ENCODE assay signal across 17 cellular contexts in genomic region chr18:13477147-13477683, GRCh38.
DNase-seq lines count a peak whose midpoint lies in the region; ATAC-seq lines count a peak whose summit lies in the region.
"Had no signal": no experiment of that assay in that cellular context is flagged by ENCODE, and none has a peak within 500 bp of the region (broad histone marks: within the 10 kb centered on the region; RNA-seq: fewer than 3 reads in every experiment).

No MANE protein-coding gene starts in this region.

- peaks cover 0 to 3% of the 10 kb centered on the region in 2 donors for H3K9me3 Mint-ChIP-seq in activated T-cell treated with anti-CD3 and anti-CD28 coated beads, Interleukin-2, amount 50 U/mL, for 72 hours

- no peak overlapping the region for H4K8ac ChIP-seq in trophoblast cell (ENCODE audit: low read depth, low read length)

- no peak overlapping the region for H3K14ac ChIP-seq in trophoblast cell (ENCODE audit: low read length)

- no peak overlapping the region for H3K4me2 ChIP-seq in trophoblast cell (ENCODE audit: low read length)
- H3K4me2 ChIP-seq: BLaER1 treated with 17β-estradiol and CSF1 and Interleukin-3, amounts not matched to agents 10 nM and 100 nM had no signal

- H3K9ac ChIP-seq in trophoblast cell (ENCODE audit: low read length), result no peak overlapping the region
- H3K9ac ChIP-seq: BLaER1 treated with 17β-estradiol and CSF1 and Interleukin-3, amounts not matched to agents 10 nM and 100 nM had no signal

- H2BK5ac ChIP-seq in trophoblast cell (ENCODE audit: low read depth, low read length, poor library complexity), result no peak overlapping the region

- no peak overlapping the region for H4K91ac ChIP-seq in trophoblast cell (ENCODE audit: low read depth, low read length)

- no peak overlapping the region for H4K12ac ChIP-seq in trophoblast cell (ENCODE audit: low read depth, low read length)

- no peak overlapping the region for H2AFZ ChIP-seq in trophoblast cell (ENCODE audit: insufficient read depth, low read length, poor library complexity)

- H3K27ac Mint-ChIP-seq in activated T-cell treated with anti-CD3 and anti-CD28 coated beads, Interleukin-2, amount 50 U/mL, for 72 hours, result no peak overlapping the region

- H3K4me3 ChIP-seq in right cardiac atrium (ENCODE audit: low read length) (no peak overlapping the region), trophoblast cell (ENCODE audit: low read depth, low read length) (no peak overlapping the region)
- H3K4me3 ChIP-seq: BLaER1 treated with 17β-estradiol and CSF1 and Interleukin-3, amounts not matched to agents 10 nM and 100 nM had no signal

- H3K36me3 Mint-ChIP-seq in activated T-cell treated with anti-CD3 and anti-CD28 coated beads, Interleukin-2, amount 50 U/mL, for 72 hours (ENCODE audit: insufficient read depth in 2 of 2), result peaks cover 6 to 11% of the 10 kb centered on the region in 2 donors

- H3K27ac ChIP-seq in right cardiac atrium (ENCODE audit: low read length) (no peak overlapping the region), trophoblast cell (ENCODE audit: low read depth, low read length) (no peak overlapping the region)
- H3K27ac ChIP-seq: 22Rv1, HL-60 had no signal

- H3K36me3 ChIP-seq in trophoblast cell (ENCODE audit: control insufficient read depth in 1 of 2, insufficient read depth in 2 of 2, low read length in 2 of 2), result peaks cover 0 to 1% of the 10 kb centered on the region in 2 experiments

- H3K27me3 ChIP-seq in right cardiac atrium (ENCODE audit: control insufficient read depth, insufficient read depth), result no peaks in the 10 kb centered on the region
- no peaks in the 10 kb centered on the region for H3K27me3 ChIP-seq in trophoblast cell (ENCODE audit: insufficient read depth, low read length)
- H3K27me3 ChIP-seq: BLaER1 treated with 17β-estradiol and CSF1 and Interleukin-3, amounts not matched to agents 10 nM and 100 nM had no signal

- H3K23ac ChIP-seq in trophoblast cell (ENCODE audit: low read length), result no peak overlapping the region

- no peak overlapping the region for H3K4me3 Mint-ChIP-seq in activated T-cell treated with anti-CD3 and anti-CD28 coated beads, Interleukin-2, amount 50 U/mL, for 72 hours

- H3K18ac ChIP-seq in trophoblast cell (ENCODE audit: low read length), result no peak overlapping the region

- H3K9me3 ChIP-seq in right cardiac atrium (ENCODE audit: control insufficient read depth, low read length), result no peaks in the 10 kb centered on the region
- H3K9me3 ChIP-seq in trophoblast cell (ENCODE audit: insufficient read depth, low read depth, low read length), result peaks cover 7% of the 10 kb centered on the region

- no peak for ATAC-seq in right cardiac atrium
- peak; percentile 77 for ATAC-seq in left ventricle myocardium superior
- no peak for ATAC-seq in activated T-cell treated with anti-CD3 and anti-CD28 coated beads, Interleukin-2, amount 50 U/mL, for 72 hours (replicated peaks in 1 of 2)

- DNase-seq in DMS 273 (lab: John Stamatoyannopoulos, UW; ENCODE audit: unreplicated experiment) (peak; percentile 6), DMS 273 treated with DMSO at 0.1 percent for 48 hours (lab: John Stamatoyannopoulos, UW) (no peak), cardiac septum (ENCODE audit: low spot score) (peak; percentile 70), right cardiac atrium (no peak), left ventricle myocardium superior (no peak), trophoblast cell (no peak), SIG-M5 (lab: John Stamatoyannopoulos, UW) (no peak)
- no peak for DNase-seq in activated T-cell treated with anti-CD3 and anti-CD28 coated beads, Interleukin-2, amount 50 U/mL, for 72 hours
- DNase-seq: COR-L47, GF-D8, GOT3, KBM-7, NCI-H526, T-helper 2 cell had no signal

- H3K4me1 Mint-ChIP-seq in activated T-cell treated with anti-CD3 and anti-CD28 coated beads, Interleukin-2, amount 50 U/mL, for 72 hours (ENCODE audit: low read depth), result peaks cover 29% of the 10 kb centered on the region

- H3K4ac ChIP-seq in trophoblast cell (ENCODE audit: low read depth, low read length), result no peak overlapping the region

- H2BK12ac ChIP-seq in trophoblast cell (ENCODE audit: low read length), result no peak overlapping the region

- no peak overlapping the region for H2AK5ac ChIP-seq in trophoblast cell (ENCODE audit: low read length)

- WGBS in right cardiac atrium, result 79% methylated on average over 6 of the region's 6 CpGs
- no CpG with 5 or more reads among the region's 6 CpGs for WGBS in trophoblast cell (ENCODE audit: extremely low coverage, insufficient coverage, insufficient read length)

- H3K27me3 Mint-ChIP-seq in activated T-cell treated with anti-CD3 and anti-CD28 coated beads, Interleukin-2, amount 50 U/mL, for 72 hours (ENCODE audit: low read depth), result no peaks in the 10 kb centered on the region

- H3K4me1 ChIP-seq in right cardiac atrium (ENCODE audit: control insufficient read depth, insufficient read depth, low read length) (peaks cover 2% of the 10 kb centered on the region), trophoblast cell (ENCODE audit: control insufficient read depth in 1 of 2, insufficient read depth in 2 of 2, low read length in 2 of 2) (peaks cover 0 to 12% of the 10 kb centered on the region in 2 experiments)

- no peak overlapping the region for H2BK120ac ChIP-seq in trophoblast cell (ENCODE audit: insufficient read depth, low read length, poor library complexity)

- no peaks in the 10 kb centered on the region for H3K79me2 ChIP-seq in trophoblast cell (ENCODE audit: control insufficient read depth, insufficient read depth, low read length, poor library complexity)

- H3K79me1 ChIP-seq in trophoblast cell (ENCODE audit: low read length), result no peaks in the 10 kb centered on the region

- intact Hi-C loops in cardiac septum (cut with DNase I), result no loop called here
- intact Hi-C loops in right cardiac atrium (cut with DNase I), result no loop called here
- intact Hi-C loops in left ventricle myocardium superior (cut with micrococcal nuclease), result loop anchor here (10.0 kb wide), 1 partner anchor 62 kb away; no protein-coding TSS in a partner anchor

Comparison
In these comparisons a context has a peak if more than half of its experiments do, and no peak if none do; other contexts are left out.
1. DNase-seq: peak in DMS 273 (single experiment) and cardiac septum (single experiment); none in DMS 273 treated with DMSO at 0.1 percent for 48 hours (single experiment), right cardiac atrium (0 of 3), left ventricle myocardium superior (single experiment), trophoblast cell (0 of 2), activated T-cell treated with anti-CD3 and anti-CD28 coated beads, Interleukin-2, amount 50 U/mL, for 72 hours (0 of 2) and SIG-M5 (single experiment).